In the genomic region with DNA sequence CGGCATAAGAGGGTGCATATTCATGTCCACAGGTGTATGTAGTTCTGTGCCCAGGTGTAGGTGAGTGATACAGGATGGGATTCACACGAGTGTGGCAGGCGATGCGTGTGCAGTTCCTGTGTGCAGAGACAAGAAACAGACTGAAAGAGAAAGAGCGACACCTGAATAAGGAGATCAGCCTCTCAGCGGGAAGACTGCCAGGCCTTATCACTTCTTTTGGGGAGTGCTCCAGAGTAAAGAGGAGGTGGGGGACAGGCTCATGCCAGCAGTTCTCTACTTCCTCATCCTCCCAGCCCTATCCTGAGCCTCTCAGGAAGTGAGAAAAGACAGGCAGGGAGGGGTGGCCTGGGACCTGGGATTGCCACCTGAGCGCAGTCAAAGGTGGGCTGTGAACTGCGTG, we compare ENCODE assay signal across 27 cellular contexts. TPM values are rescaled to one million over a fixed set of nuclear protein-coding genes. Genes with fewer than 3 reads are reported as not detected.
DNase-seq lines count a peak whose midpoint lies in the region; ATAC-seq and TF ChIP-seq lines count a peak whose summit lies in the region.
"Had no signal": no experiment of that assay in that cellular context is flagged by ENCODE, and none has a peak within 500 bp of the region (broad histone marks: within the 10 kb centered on the region; RNA-seq: fewer than 3 reads in every experiment).

No MANE protein-coding gene starts in this region.

- DNase-seq in activated CD8-positive, alpha-beta T cell treated with anti-CD3 and anti-CD28 coated beads, Interleukin-2, amount 10 ng/mL, durations not matched to agents 7 days and 5 days, result no peak
- no peak for DNase-seq in activated CD8-positive, alpha-beta T cell treated with anti-CD3 and anti-CD28 coated beads for 36 hours
- DNase-seq in H9 (no peak), left colon (no peak), neural crest cell (ENCODE audit: low read depth, low spot score) (no peak), hepatic stellate cell (ENCODE audit: low spot score) (no peak)
- no peak for DNase-seq in effector CD4-positive, alpha-beta T cell
- DNase-seq: ACHN; Caco-2; CD4-positive, alpha-beta memory T cell; DMS 273 treated with DMSO at 0.1 percent for 48 hours; DMS79 treated with DMSO at 0.1 percent for 48 hours; NCI-H1105; NCI-H2029 treated with DMSO at 0.1 percent for 48 hours; NCI-H345; NCI-H524; NCI-H774 had no signal

- no peak overlapping the region for H4K91ac ChIP-seq in H9 (ENCODE audit: insufficient read length, low read depth, low read length)

- no peak overlapping the region for H3K27ac ChIP-seq in H9 (ENCODE audit: insufficient read length, low read depth, low read length)
- H3K27ac ChIP-seq: 22Rv1, BLaER1, HL-60, KMS-11, Peyer's patch had no signal

- no peak overlapping the region for H2BK5ac ChIP-seq in H9 (ENCODE audit: insufficient read length, low read length)

- no peak overlapping the region for H2BK120ac ChIP-seq in H9 (ENCODE audit: low read depth, low read length, poor library complexity, severe bottlenecking)

- no peak overlapping the region for H2AFZ ChIP-seq in H9 (ENCODE audit: low read length)

- no peak overlapping the region for H3K14ac ChIP-seq in H9 (ENCODE audit: insufficient read depth, low read length)

- CTCF ChIA-PET in activated CD8-positive, alpha-beta T cell treated with anti-CD3 and anti-CD28 coated beads, Interleukin-2, amount 10 ng/mL, durations not matched to agents 7 days and 5 days (lab: Charles Lee), result no interaction called here
- CTCF ChIA-PET in activated CD8-positive, alpha-beta T cell treated with anti-CD3 and anti-CD28 coated beads for 36 hours (lab: Charles Lee), result interaction anchor here (1.5 to 2.6 kb wide), 2 partner anchors 13 to 50 kb away, joined by 4 to 12 read pairs; no protein-coding TSS in a partner anchor

- no peak overlapping the region for H3T11ph ChIP-seq in H9 (ENCODE audit: low read length)

- H3K4ac ChIP-seq in H9 (ENCODE audit: low read depth, low read length), result no peak overlapping the region

- H3K23ac ChIP-seq in H9 (ENCODE audit: insufficient read length, low read depth, low read length), result no peak overlapping the region

- no peaks in the 10 kb centered on the region for H3K36me3 Mint-ChIP-seq in activated CD8-positive, alpha-beta T cell treated with anti-CD3 and anti-CD28 coated beads, Interleukin-2, amount 10 ng/mL, durations not matched to agents 7 days and 5 days (ENCODE audit: low read depth)
- H3K36me3 Mint-ChIP-seq in activated CD8-positive, alpha-beta T cell treated with anti-CD3 and anti-CD28 coated beads for 36 hours (ENCODE audit: low read depth), result no peaks in the 10 kb centered on the region
- H3K36me3 Mint-ChIP-seq in H9 (ENCODE audit: insufficient read depth in 1 of 3, low read depth in 3 of 3), result peaks cover 7 to 17% (median 16%) of the 10 kb centered on the region in 3 experiments
- peaks cover 4% of the 10 kb centered on the region for H3K36me3 Mint-ChIP-seq in neural crest cell (ENCODE audit: low read depth)
- H3K36me3 Mint-ChIP-seq: CD4-positive, alpha-beta memory T cell had no signal

- no peak overlapping the region for H2BK15ac ChIP-seq in H9 (ENCODE audit: low read depth, low read length)

- H3K27ac Mint-ChIP-seq in activated CD8-positive, alpha-beta T cell treated with anti-CD3 and anti-CD28 coated beads, Interleukin-2, amount 10 ng/mL, durations not matched to agents 7 days and 5 days, result peak overlapping the region; percentile 25
- no peak overlapping the region for H3K27ac Mint-ChIP-seq in activated CD8-positive, alpha-beta T cell treated with anti-CD3 and anti-CD28 coated beads for 36 hours
- H3K27ac Mint-ChIP-seq in H9 (peak overlapping the region in 2 of 3 experiments; percentile 9 to 36; a peak in 3 of 7 replicates), neural crest cell (ENCODE audit: unreplicated experiment) (no peak overlapping the region)

- no peak for ATAC-seq in activated CD8-positive, alpha-beta T cell treated with anti-CD3 and anti-CD28 coated beads, Interleukin-2, amount 10 ng/mL, durations not matched to agents 7 days and 5 days
- no peak for ATAC-seq in activated CD8-positive, alpha-beta T cell treated with anti-CD3 and anti-CD28 coated beads for 36 hours
- peak; percentile 66 for ATAC-seq in left colon
- no peak for ATAC-seq in GM21447 (IDR thresholded peaks at IDR 0.05; ENCODE audit: unreplicated experiment)
- ATAC-seq: HCT116 had no signal

- no peaks in the 10 kb centered on the region for H3K4me1 ChIP-seq in H9 (ENCODE audit: insufficient read depth, low read length)
- H3K4me1 ChIP-seq: BLaER1 had no signal

- no peak overlapping the region for H2BK12ac ChIP-seq in H9 (ENCODE audit: insufficient read length, low read depth, low read length)

- no peaks in the 10 kb centered on the region for H3K9me3 ChIP-seq in H9 (ENCODE audit: control insufficient read depth, low read depth, low read length)
- H3K9me3 ChIP-seq: BLaER1, Caco-2, Peyer's patch had no signal

- no peak overlapping the region for H2AK5ac ChIP-seq in H9 (ENCODE audit: insufficient read length, low read length)

- no peak overlapping the region for H3K56ac ChIP-seq in H9 (ENCODE audit: insufficient read length, low read depth, low read length)

- no peak overlapping the region for H3K4me2 ChIP-seq in H9 (ENCODE audit: insufficient read depth, insufficient read length, low read length)
- H3K4me2 ChIP-seq: BLaER1, KMS-11 had no signal

- H3K27me3 ChIP-seq in H9 (ENCODE audit: insufficient read depth, low read length), result no peaks in the 10 kb centered on the region
- H3K27me3 ChIP-seq: BLaER1, Peyer's patch had no signal

- H3K79me2 ChIP-seq in H9 (ENCODE audit: insufficient read depth, low read length), result no peaks in the 10 kb centered on the region

- H3K79me1 ChIP-seq in H9 (ENCODE audit: insufficient read depth, low read depth, low read length, poor library complexity, severe bottlenecking), result no peaks in the 10 kb centered on the region

- no peaks in the 10 kb centered on the region for H3K27me3 Mint-ChIP-seq in activated CD8-positive, alpha-beta T cell treated with anti-CD3 and anti-CD28 coated beads, Interleukin-2, amount 10 ng/mL, durations not matched to agents 7 days and 5 days (ENCODE audit: low read depth)
- peaks cover 2% of the 10 kb centered on the region for H3K27me3 Mint-ChIP-seq in activated CD8-positive, alpha-beta T cell treated with anti-CD3 and anti-CD28 coated beads for 36 hours
- peaks cover 1% of the 10 kb centered on the region; the same call in 1 of the 2 replicates for H3K27me3 Mint-ChIP-seq in H9 (ENCODE audit: low read depth)
- no peaks in the 10 kb centered on the region for H3K27me3 Mint-ChIP-seq in neural crest cell (ENCODE audit: low read depth)
- H3K27me3 Mint-ChIP-seq: CD4-positive, alpha-beta memory T cell had no signal

- WGBS in H9 (ENCODE audit: extremely low coverage, insufficient read length, low lambda C conversion rate), result no CpG with 5 or more reads among the region's 8 CpGs

- no peaks in the 10 kb centered on the region for H4K20me1 ChIP-seq in H9 (ENCODE audit: control insufficient read depth, insufficient read depth, insufficient read length)
- H4K20me1 ChIP-seq: BLaER1 had no signal

- H3K9me3 Mint-ChIP-seq in activated CD8-positive, alpha-beta T cell treated with anti-CD3 and anti-CD28 coated beads, Interleukin-2, amount 10 ng/mL, durations not matched to agents 7 days and 5 days (ENCODE audit: insufficient read depth), result no peaks in the 10 kb centered on the region
- no peaks in the 10 kb centered on the region for H3K9me3 Mint-ChIP-seq in activated CD8-positive, alpha-beta T cell treated with anti-CD3 and anti-CD28 coated beads for 36 hours
- H3K9me3 Mint-ChIP-seq in H9, result no peaks in the 10 kb centered on the region
- H3K9me3 Mint-ChIP-seq in neural crest cell, result no peaks in the 10 kb centered on the region
- H3K9me3 Mint-ChIP-seq: CD4-positive, alpha-beta memory T cell had no signal

- no peak overlapping the region for H3K18ac ChIP-seq in H9 (ENCODE audit: insufficient read length, low read depth, low read length)

- POLR2A ChIA-PET in activated CD8-positive, alpha-beta T cell treated with anti-CD3 and anti-CD28 coated beads, Interleukin-2, amount 10 ng/mL, durations not matched to agents 7 days and 5 days (lab: Charles Lee), result no interaction called here
- POLR2A ChIA-PET in activated CD8-positive, alpha-beta T cell treated with anti-CD3 and anti-CD28 coated beads for 36 hours (lab: Charles Lee), result no interaction called here

- no peak overlapping the region for H2BK20ac ChIP-seq in H9 (ENCODE audit: low read depth, low read length, poor library complexity, severe bottlenecking)

- no peak overlapping the region for H3K9ac ChIP-seq in H9 (ENCODE audit: extremely low read depth, insufficient read length, low read length)
- H3K9ac ChIP-seq: BLaER1, KMS-11 had no signal

- no peak for TF ChIP-seq CTCF in activated CD8-positive, alpha-beta T cell treated with anti-CD3 and anti-CD28 coated beads for 36 hours (IDR thresholded peaks at IDR 0.05)
- TF ChIP-seq CTCF in H9 (conservative IDR thresholded peaks at IDR 0.05), result no peak
- no peak for TF ChIP-seq CTCF in neural crest cell (conservative IDR thresholded peaks at IDR 0.05)

- intact Hi-C loops in activated CD8-positive, alpha-beta T cell treated with anti-CD3 and anti-CD28 coated beads for 36 hours (cut with micrococcal nuclease), result no loop called here
- intact Hi-C loops in left colon (cut with DNase I, micrococcal nuclease), result no loop called here

- H3K23me2 ChIP-seq in H9 (ENCODE audit: insufficient read length, low read depth, low read length, poor library complexity, severe bottlenecking), result no peaks in the 10 kb centered on the region

- no peaks in the 10 kb centered on the region for H3K4me1 Mint-ChIP-seq in activated CD8-positive, alpha-beta T cell treated with anti-CD3 and anti-CD28 coated beads, Interleukin-2, amount 10 ng/mL, durations not matched to agents 7 days and 5 days (ENCODE audit: low read depth)
- H3K4me1 Mint-ChIP-seq in activated CD8-positive, alpha-beta T cell treated with anti-CD3 and anti-CD28 coated beads for 36 hours (ENCODE audit: low read depth), result no peaks in the 10 kb centered on the region
- peaks cover 6 to 15% of the 10 kb centered on the region in 2 experiments for H3K4me1 Mint-ChIP-seq in H9
- H3K4me1 Mint-ChIP-seq in neural crest cell, result peaks cover 4% of the 10 kb centered on the region
- H3K4me1 Mint-ChIP-seq: CD4-positive, alpha-beta memory T cell had no signal

- H4K8ac ChIP-seq in H9 (replicated peaks; ENCODE audit: insufficient read length, low read depth, low read length), result no peak overlapping the region

- no peak overlapping the region for H3K4me3 Mint-ChIP-seq in activated CD8-positive, alpha-beta T cell treated with anti-CD3 and anti-CD28 coated beads, Interleukin-2, amount 10 ng/mL, durations not matched to agents 7 days and 5 days
- no peak overlapping the region for H3K4me3 Mint-ChIP-seq in activated CD8-positive, alpha-beta T cell treated with anti-CD3 and anti-CD28 coated beads for 36 hours
- H3K4me3 Mint-ChIP-seq in H9 (peak overlapping the region in 1 of 2 experiments; percentile 19; a peak in 1 of 5 replicates), neural crest cell (peak overlapping the region; percentile 27)
- H3K4me3 Mint-ChIP-seq: CD4-positive, alpha-beta memory T cell had no signal

- no peak overlapping the region for H4K5ac ChIP-seq in H9 (ENCODE audit: insufficient read length, low read depth, low read length)

RNA-seq across cellular contexts. Expression of a gene that starts 2.8 kb away (rescaled TPM):
- not detected for total RNA-seq in activated CD8-positive, alpha-beta T cell treated with anti-CD3 and anti-CD28 coated beads, Interleukin-2, amount 10 ng/mL, durations not matched to agents 7 days and 5 days
- total RNA-seq in activated CD8-positive, alpha-beta T cell treated with anti-CD3 and anti-CD28 coated beads for 36 hours, result not detected
- total RNA-seq in H9 (2021), result not detected in 2 replicates
- total RNA-seq in left colon, result not detected
- not detected in 2 replicates for total RNA-seq in neural crest cell
- total RNA-seq: Caco-2; CD4-positive, alpha-beta memory T cell; HT-29; OCI-LY7; Peyer's patch; SK-MEL-5 had no signal

RNA-seq across cellular contexts. Expression of a gene that starts 10.1 kb away (rescaled TPM):
- total RNA-seq in activated CD8-positive, alpha-beta T cell treated with anti-CD3 and anti-CD28 coated beads, Interleukin-2, amount 10 ng/mL, durations not matched to agents 7 days and 5 days, result 10 to 100 TPM; 64.5 to 74.5 TPM
- total RNA-seq in activated CD8-positive, alpha-beta T cell treated with anti-CD3 and anti-CD28 coated beads for 36 hours, result 100 to 1,000 TPM; 119 to 120 TPM
- total RNA-seq in H9 (2021), result 252 and 253 TPM in 2 replicates
- 10 to 100 TPM; 77.9 to 80.6 TPM for total RNA-seq in left colon
- total RNA-seq in neural crest cell, result 199 and 215 TPM in 2 replicates

RNA-seq across cellular contexts. Expression of a gene that starts 12.5 kb away (rescaled TPM):
- 1 to 10 TPM; 1.6 to 1.8 TPM for total RNA-seq in activated CD8-positive, alpha-beta T cell treated with anti-CD3 and anti-CD28 coated beads, Interleukin-2, amount 10 ng/mL, durations not matched to agents 7 days and 5 days
- total RNA-seq in activated CD8-positive, alpha-beta T cell treated with anti-CD3 and anti-CD28 coated beads for 36 hours, result under 1 TPM; 0.69 to 0.72 TPM
- 16.7 and 16.9 TPM in 2 replicates for total RNA-seq in H9 (2021)
- 1 to 10 TPM; 3.7 to 5.1 TPM for total RNA-seq in left colon
- 33.7 and 37.2 TPM in 2 replicates for total RNA-seq in neural crest cell

RNA-seq across cellular contexts. Expression of a gene that starts 34.9 kb away (rescaled TPM):
- 1 to 10 TPM; 7.8 to 9.0 TPM for total RNA-seq in activated CD8-positive, alpha-beta T cell treated with anti-CD3 and anti-CD28 coated beads, Interleukin-2, amount 10 ng/mL, durations not matched to agents 7 days and 5 days
- 10 to 100 TPM; 13.2 to 13.5 TPM for total RNA-seq in activated CD8-positive, alpha-beta T cell treated with anti-CD3 and anti-CD28 coated beads for 36 hours
- total RNA-seq in H9 (2021) (6.9 and 8.2 TPM in 2 replicates), left colon (10 to 100 TPM; 11.9 to 13.2 TPM), neural crest cell (11.5 and 13.6 TPM in 2 replicates)

RNA-seq across cellular contexts. Expression of a gene that starts 50.1 kb away (rescaled TPM):
- total RNA-seq in activated CD8-positive, alpha-beta T cell treated with anti-CD3 and anti-CD28 coated beads, Interleukin-2, amount 10 ng/mL, durations not matched to agents 7 days and 5 days, result 100 to 1,000 TPM; 161 to 177 TPM
- total RNA-seq in activated CD8-positive, alpha-beta T cell treated with anti-CD3 and anti-CD28 coated beads for 36 hours, result 100 to 1,000 TPM; 132 to 139 TPM
- total RNA-seq in H9 (2021) (314 and 333 TPM in 2 replicates), left colon (100 to 1,000 TPM; 110 to 119 TPM), neural crest cell (350 and 352 TPM in 2 replicates)

Comparison
In these comparisons a context has a peak if more than half of its experiments do, and no peak if none do; other contexts are left out.
1. H3K27ac Mint-ChIP-seq: peak in activated CD8-positive, alpha-beta T cell treated with anti-CD3 and anti-CD28 coated beads, Interleukin-2, amount 10 ng/mL, durations not matched to agents 7 days and 5 days (single experiment) and H9 (2 of 3); none in activated CD8-positive, alpha-beta T cell treated with anti-CD3 and anti-CD28 coated beads for 36 hours (single experiment) and neural crest cell (single experiment).